8 cellular contexts compared by ENCODE assay signal in the genomic region with DNA sequence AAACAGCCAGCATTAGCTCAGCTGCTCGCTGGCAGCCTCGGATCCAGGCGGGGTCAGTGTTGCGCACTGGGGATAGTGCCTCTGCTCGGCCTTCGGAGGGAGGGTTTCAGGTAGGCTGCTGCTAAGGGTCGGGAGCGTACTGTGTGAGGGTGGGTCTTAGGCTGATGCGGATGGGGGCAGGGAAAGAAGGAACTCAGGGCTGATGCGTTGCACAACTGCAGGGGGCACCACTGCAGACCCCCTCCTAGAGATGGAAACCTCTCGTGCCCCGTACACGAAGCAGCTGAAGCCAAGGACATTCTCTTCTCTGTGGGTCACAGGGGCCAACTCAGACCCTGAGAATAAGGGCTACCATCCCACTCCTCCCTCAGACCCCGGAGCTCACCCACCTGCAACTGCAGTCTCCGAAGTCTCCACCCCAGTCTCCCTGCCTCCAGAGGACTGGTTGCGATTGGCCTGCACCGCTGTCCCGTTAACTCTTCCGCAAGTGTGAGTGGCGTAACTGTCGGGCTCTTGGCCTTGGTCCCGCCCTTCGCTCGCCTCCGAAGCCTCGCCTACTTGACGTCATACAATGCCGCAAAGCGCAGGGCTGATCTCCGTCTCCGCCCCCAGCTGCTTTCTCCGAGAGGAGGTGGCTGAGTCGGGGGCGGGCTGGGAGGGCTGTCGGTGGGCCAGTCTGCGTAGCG. TPM values are rescaled to one million over a fixed set of nuclear protein-coding genes. Genes with fewer than 3 reads are reported as not detected.
DNase-seq lines count a peak whose midpoint lies in the region; ATAC-seq and TF ChIP-seq lines count a peak whose summit lies in the region.

A gene with protein sequence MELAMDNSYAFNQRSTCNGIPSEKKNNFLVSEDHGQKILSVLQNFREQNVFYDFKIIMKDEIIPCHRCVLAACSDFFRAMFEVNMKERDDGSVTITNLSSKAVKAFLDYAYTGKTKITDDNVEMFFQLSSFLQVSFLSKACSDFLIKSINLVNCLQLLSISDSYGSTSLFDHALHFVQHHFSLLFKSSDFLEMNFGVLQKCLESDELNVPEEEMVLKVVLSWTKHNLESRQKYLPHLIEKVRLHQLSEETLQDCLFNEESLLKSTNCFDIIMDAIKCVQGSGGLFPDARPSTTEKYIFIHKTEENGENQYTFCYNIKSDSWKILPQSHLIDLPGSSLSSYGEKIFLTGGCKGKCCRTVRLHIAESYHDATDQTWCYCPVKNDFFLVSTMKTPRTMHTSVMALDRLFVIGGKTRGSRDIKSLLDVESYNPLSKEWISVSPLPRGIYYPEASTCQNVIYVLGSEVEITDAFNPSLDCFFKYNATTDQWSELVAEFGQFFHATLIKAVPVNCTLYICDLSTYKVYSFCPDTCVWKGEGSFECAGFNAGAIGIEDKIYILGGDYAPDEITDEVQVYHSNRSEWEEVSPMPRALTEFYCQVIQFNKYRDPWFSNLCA (minus strand): TSS at position 425 of the 686 bp plus-strand sequence. CDS start 18,250 bp downstream, outside the sequence.

- H3K4me1 Mint-ChIP-seq in activated naive CD8-positive, alpha-beta T cell (ENCODE audit: low read depth) = peaks cover 52% of the 10 kb centered on the region

- peak; percentile 19 for TF ChIP-seq POLR2A in GM10847 (IDR thresholded peaks at IDR 0.05; ENCODE audit: extremely low read depth, insufficient read length)

- H3K4me3 Mint-ChIP-seq in activated naive CD8-positive, alpha-beta T cell = peak within 1 kb of the TSS; percentile 88

- peak within 1 kb of the TSS; percentile 99 for H3K27ac ChIP-seq in temporal lobe (ENCODE audit: low read depth, low read length)

- H3K27me3 Mint-ChIP-seq in activated naive CD8-positive, alpha-beta T cell = no peaks in the 10 kb centered on the region

- peak; percentile 99 for DNase-seq in NCI-H1092 treated with DMSO at 0.1 percent for 48 hours (lab: John Stamatoyannopoulos, UW)
- peak; percentile 99 for DNase-seq in glomerular visceral epithelial cell (ENCODE audit: extremely low spot score)
- peak; percentile 100 for DNase-seq in occipital lobe (lab: John Stamatoyannopoulos, UW)

- H3K27ac Mint-ChIP-seq in activated naive CD8-positive, alpha-beta T cell = peak within 1 kb of the TSS; percentile 97

- peak; percentile 96 for ATAC-seq in HG02642 (IDR thresholded peaks at IDR 0.05; ENCODE audit: poor library complexity, unreplicated experiment)
- ATAC-seq in SK-N-SH treated with all-trans-retinoic acid at 6 μM for 48 hours = peak; percentile 96

- H3K36me3 Mint-ChIP-seq in activated naive CD8-positive, alpha-beta T cell = peaks cover 9% of the 10 kb centered on the region

- H3K9me3 Mint-ChIP-seq in activated naive CD8-positive, alpha-beta T cell (ENCODE audit: low read depth) = no peaks in the 10 kb centered on the region

TF ChIP-seq in SK-N-SH treated with all-trans-retinoic acid at 6 μM for 48 hours, 23 proteins besides CTCF, POLR2A, EP300 and RAD21:
- no peak for TF ChIP-seq ISL1 (CRISPR knock-in tag; IDR thresholded peaks at IDR 0.05)
- no peak for TF ChIP-seq GLIS3 (CRISPR knock-in tag; IDR thresholded peaks at IDR 0.05)
- TF ChIP-seq TSHZ2 (CRISPR knock-in tag; IDR thresholded peaks at IDR 0.05) = 0 out of 2 replicates have a peak, but pooled peaks have one; percentile 44
- no peak for TF ChIP-seq ZNF70 (CRISPR knock-in tag; IDR thresholded peaks at IDR 0.05)
TF ChIP-seq in SK-N-SH treated with all-trans-retinoic acid at 6 μM for 48 hours: peak in this region for 1.

RNA-seq across cellular contexts. Expression of the gene that starts here (rescaled TPM):
- total RNA-seq in occipital lobe = 20.4 TPM
- total RNA-seq in temporal lobe = 9.1 TPM

Comparison
In these comparisons a context has a peak if more than half of its experiments do, and no peak if none do; other contexts are left out.
1. Peak in every context shown above with its lines: DNase-seq, ATAC-seq and H3K27ac ChIP-seq.